Comparison of ENCODE assay signal across 1 cellular context in the genomic region with DNA sequence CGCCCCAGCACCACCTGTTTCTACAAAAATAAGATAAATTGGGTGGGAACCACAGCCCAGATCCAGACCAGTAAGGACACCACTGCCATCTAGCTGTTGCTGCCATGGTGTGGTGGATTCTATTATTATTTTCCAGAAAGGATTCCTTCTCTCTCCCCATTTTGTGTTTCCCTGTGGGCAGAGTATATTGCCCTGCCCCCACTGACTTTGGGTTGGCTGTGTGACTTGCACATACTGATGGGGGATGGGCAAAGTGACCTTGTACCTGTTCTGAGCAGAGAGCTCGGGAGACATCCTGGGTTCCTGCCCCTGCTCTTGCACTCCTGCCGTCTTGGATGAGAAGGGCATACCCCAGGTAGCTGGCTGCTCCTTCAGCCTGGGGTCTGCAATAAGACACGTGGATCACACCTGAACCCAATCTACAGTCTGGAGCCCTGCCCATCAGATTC.
A peak's percentile ranks its signal among the peaks of the same experiment; 100 is the strongest.
TF ChIP-seq lines count a peak whose summit lies in the region.

No MANE protein-coding gene starts in this region.

TF ChIP-seq in HepG2, 621 proteins besides CTCF, POLR2A, EP300 and RAD21:
- TF ChIP-seq DDIT3 (CRISPR knock-in tag; IDR thresholded peaks at IDR 0.05): no peak
- no peak for TF ChIP-seq ZXDC (CRISPR knock-in tag; IDR thresholded peaks at IDR 0.05)
- TF ChIP-seq SNAPC2 (CRISPR knock-in tag; IDR thresholded peaks at IDR 0.05): no peak
- TF ChIP-seq ZNF124 (CRISPR knock-in tag; IDR thresholded peaks at IDR 0.05): no peak
- no peak for TF ChIP-seq IRF1 (CRISPR knock-in tag; IDR thresholded peaks at IDR 0.05; ENCODE audit: low read depth)
- no peak for TF ChIP-seq SPEN (CRISPR knock-in tag; IDR thresholded peaks at IDR 0.05; ENCODE audit: low read depth)
- TF ChIP-seq MBNL3 (CRISPR knock-in tag; conservative IDR thresholded peaks at IDR 0.05): no peak
- TF ChIP-seq TSC22D2 (CRISPR knock-in tag; IDR thresholded peaks at IDR 0.05; ENCODE audit: borderline replicate concordance): no peak
- TF ChIP-seq IRF9 (CRISPR knock-in tag; IDR thresholded peaks at IDR 0.05; ENCODE audit: borderline replicate concordance): no peak
- peak; percentile 16; the same call in 1 of the 2 replicates for TF ChIP-seq SMC3 (IDR thresholded peaks at IDR 0.05; ENCODE audit: low read length)
- TF ChIP-seq, protein P1, sequence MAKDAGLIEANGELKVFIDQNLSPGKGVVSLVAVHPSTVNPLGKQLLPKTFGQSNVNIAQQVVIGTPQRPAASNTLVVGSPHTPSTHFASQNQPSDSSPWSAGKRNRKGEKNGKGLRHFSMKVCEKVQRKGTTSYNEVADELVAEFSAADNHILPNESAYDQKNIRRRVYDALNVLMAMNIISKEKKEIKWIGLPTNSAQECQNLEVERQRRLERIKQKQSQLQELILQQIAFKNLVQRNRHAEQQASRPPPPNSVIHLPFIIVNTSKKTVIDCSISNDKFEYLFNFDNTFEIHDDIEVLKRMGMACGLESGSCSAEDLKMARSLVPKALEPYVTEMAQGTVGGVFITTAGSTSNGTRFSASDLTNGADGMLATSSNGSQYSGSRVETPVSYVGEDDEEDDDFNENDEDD (CRISPR knock-in tag; IDR thresholded peaks at IDR 0.05; ENCODE audit: borderline replicate concordance): peak; percentile 73; the same call in 1 of the 2 replicates
- no peak for TF ChIP-seq MXI1 (IDR thresholded peaks at IDR 0.05; ENCODE audit: borderline replicate concordance, low read depth, low read length)
- no peak for TF ChIP-seq ZNF136 (CRISPR knock-in tag; IDR thresholded peaks at IDR 0.05; ENCODE audit: low read depth)
- TF ChIP-seq IKZF5 (CRISPR knock-in tag; IDR thresholded peaks at IDR 0.05): no peak
- TF ChIP-seq ZNF546 (CRISPR knock-in tag; conservative IDR thresholded peaks at IDR 0.05): no peak
- no peak for TF ChIP-seq JUNB (CRISPR knock-in tag; IDR thresholded peaks at IDR 0.05; ENCODE audit: borderline replicate concordance)
- TF ChIP-seq NR2C2 (CRISPR knock-in tag; IDR thresholded peaks at IDR 0.05; ENCODE audit: borderline replicate concordance): no peak
- TF ChIP-seq ZNF430 (CRISPR knock-in tag; IDR thresholded peaks at IDR 0.05): no peak
- TF ChIP-seq MLLT10 (CRISPR knock-in tag; IDR thresholded peaks at IDR 0.05): no peak
- TF ChIP-seq, protein P2, sequence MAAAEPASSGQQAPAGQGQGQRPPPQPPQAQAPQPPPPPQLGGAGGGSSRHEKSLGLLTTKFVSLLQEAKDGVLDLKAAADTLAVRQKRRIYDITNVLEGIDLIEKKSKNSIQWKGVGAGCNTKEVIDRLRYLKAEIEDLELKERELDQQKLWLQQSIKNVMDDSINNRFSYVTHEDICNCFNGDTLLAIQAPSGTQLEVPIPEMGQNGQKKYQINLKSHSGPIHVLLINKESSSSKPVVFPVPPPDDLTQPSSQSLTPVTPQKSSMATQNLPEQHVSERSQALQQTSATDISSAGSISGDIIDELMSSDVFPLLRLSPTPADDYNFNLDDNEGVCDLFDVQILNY (CRISPR knock-in tag; conservative IDR thresholded peaks at IDR 0.05): no peak
- TF ChIP-seq SALL1 (CRISPR knock-in tag; IDR thresholded peaks at IDR 0.05): peak; percentile 35; the same call in 1 of the 2 replicates
- no peak for TF ChIP-seq GATA4 (IDR thresholded peaks at IDR 0.05; ENCODE audit: borderline replicate concordance, low read depth)
- no peak for TF ChIP-seq ZBTB2 (CRISPR knock-in tag; IDR thresholded peaks at IDR 0.05; ENCODE audit: low read depth)
- no peak for TF ChIP-seq ZFY (CRISPR knock-in tag; IDR thresholded peaks at IDR 0.05)
- peak; percentile 66 for TF ChIP-seq STAG1 (CRISPR knock-in tag; IDR thresholded peaks at IDR 0.05)
- TF ChIP-seq, protein P3, sequence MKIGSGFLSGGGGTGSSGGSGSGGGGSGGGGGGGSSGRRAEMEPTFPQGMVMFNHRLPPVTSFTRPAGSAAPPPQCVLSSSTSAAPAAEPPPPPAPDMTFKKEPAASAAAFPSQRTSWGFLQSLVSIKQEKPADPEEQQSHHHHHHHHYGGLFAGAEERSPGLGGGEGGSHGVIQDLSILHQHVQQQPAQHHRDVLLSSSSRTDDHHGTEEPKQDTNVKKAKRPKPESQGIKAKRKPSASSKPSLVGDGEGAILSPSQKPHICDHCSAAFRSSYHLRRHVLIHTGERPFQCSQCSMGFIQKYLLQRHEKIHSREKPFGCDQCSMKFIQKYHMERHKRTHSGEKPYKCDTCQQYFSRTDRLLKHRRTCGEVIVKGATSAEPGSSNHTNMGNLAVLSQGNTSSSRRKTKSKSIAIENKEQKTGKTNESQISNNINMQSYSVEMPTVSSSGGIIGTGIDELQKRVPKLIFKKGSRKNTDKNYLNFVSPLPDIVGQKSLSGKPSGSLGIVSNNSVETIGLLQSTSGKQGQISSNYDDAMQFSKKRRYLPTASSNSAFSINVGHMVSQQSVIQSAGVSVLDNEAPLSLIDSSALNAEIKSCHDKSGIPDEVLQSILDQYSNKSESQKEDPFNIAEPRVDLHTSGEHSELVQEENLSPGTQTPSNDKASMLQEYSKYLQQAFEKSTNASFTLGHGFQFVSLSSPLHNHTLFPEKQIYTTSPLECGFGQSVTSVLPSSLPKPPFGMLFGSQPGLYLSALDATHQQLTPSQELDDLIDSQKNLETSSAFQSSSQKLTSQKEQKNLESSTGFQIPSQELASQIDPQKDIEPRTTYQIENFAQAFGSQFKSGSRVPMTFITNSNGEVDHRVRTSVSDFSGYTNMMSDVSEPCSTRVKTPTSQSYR (CRISPR knock-in tag; IDR thresholded peaks at IDR 0.05; ENCODE audit: borderline replicate concordance): peak; percentile 75; the same call in 1 of the 2 replicates
- peak; percentile 30 for TF ChIP-seq TEAD3 (CRISPR knock-in tag; optimal IDR thresholded peaks at IDR 0.05; ENCODE audit: borderline replicate concordance)
- TF ChIP-seq, protein P4, sequence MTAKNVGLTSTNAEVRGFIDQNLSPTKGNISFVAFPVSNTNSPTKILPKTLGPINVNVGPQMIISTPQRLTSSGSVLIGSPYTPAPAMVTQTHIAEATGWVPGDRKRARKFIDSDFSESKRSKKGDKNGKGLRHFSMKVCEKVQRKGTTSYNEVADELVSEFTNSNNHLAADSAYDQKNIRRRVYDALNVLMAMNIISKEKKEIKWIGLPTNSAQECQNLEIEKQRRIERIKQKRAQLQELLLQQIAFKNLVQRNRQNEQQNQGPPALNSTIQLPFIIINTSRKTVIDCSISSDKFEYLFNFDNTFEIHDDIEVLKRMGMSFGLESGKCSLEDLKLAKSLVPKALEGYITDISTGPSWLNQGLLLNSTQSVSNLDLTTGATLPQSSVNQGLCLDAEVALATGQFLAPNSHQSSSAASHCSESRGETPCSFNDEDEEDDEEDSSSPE (CRISPR knock-in tag; IDR thresholded peaks at IDR 0.05): peak; percentile 62
- TF ChIP-seq ZNF501 (CRISPR knock-in tag; IDR thresholded peaks at IDR 0.05): 0 out of 2 replicates have a peak, but pooled peaks have one; percentile 16
- no peak for TF ChIP-seq PCBP2 (optimal IDR thresholded peaks at IDR 0.05; ENCODE audit: low read depth, low read length, poor library complexity, severe bottlenecking)
- TF ChIP-seq ZNF614 (CRISPR knock-in tag; IDR thresholded peaks at IDR 0.05; ENCODE audit: borderline replicate concordance): peak; percentile 27; the same call in 1 of the 2 replicates
- no peak for TF ChIP-seq HHEX (CRISPR knock-in tag; IDR thresholded peaks at IDR 0.05)
- TF ChIP-seq, protein P5, sequence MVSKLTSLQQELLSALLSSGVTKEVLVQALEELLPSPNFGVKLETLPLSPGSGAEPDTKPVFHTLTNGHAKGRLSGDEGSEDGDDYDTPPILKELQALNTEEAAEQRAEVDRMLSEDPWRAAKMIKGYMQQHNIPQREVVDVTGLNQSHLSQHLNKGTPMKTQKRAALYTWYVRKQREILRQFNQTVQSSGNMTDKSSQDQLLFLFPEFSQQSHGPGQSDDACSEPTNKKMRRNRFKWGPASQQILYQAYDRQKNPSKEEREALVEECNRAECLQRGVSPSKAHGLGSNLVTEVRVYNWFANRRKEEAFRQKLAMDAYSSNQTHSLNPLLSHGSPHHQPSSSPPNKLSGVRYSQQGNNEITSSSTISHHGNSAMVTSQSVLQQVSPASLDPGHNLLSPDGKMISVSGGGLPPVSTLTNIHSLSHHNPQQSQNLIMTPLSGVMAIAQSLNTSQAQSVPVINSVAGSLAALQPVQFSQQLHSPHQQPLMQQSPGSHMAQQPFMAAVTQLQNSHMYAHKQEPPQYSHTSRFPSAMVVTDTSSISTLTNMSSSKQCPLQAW (CRISPR knock-in tag; IDR thresholded peaks at IDR 0.05): peak; percentile 64
- no peak for TF ChIP-seq JARID2 (CRISPR knock-in tag; IDR thresholded peaks at IDR 0.05; ENCODE audit: insufficient replicate concordance)
- no peak for TF ChIP-seq ZSCAN12 (CRISPR knock-in tag; IDR thresholded peaks at IDR 0.05)
